ENCODE assay signal across 1 cellular context in the genomic region with DNA sequence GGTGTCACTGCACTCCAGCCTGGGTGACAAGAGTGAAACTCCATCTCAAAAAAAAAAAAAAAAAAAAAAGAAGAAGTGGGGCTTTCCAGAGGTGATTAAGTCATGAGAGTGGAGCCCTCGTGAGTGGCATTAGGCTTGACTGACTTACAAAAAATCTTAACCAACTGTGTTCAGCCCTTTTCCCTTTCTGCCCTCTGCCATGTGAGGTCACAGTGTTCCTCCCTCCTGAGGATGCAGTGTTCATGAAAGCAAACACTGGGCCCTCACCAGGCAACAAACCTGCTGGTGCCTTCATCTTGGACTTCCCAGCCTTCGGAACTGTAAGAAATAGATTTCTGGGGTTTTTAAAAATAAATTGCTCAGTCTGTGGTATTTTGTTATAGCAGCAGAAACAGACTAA.
TF ChIP-seq lines count a peak whose summit lies in the region.

No MANE protein-coding gene starts in this region.

TF ChIP-seq in GM12878, 131 proteins besides CTCF, POLR2A, EP300 and RAD21 (continued from another document and continues in another):
- TF ChIP-seq E2F8 (IDR thresholded peaks at IDR 0.05; ENCODE audit: low read depth, partially characterized antibody) (no peak), ZZZ3 (IDR thresholded peaks at IDR 0.05; ENCODE audit: control insufficient read depth, insufficient read length, low read depth) (no peak), PRDM15 (CRISPR knock-in tag; IDR thresholded peaks at IDR 0.05) (no peak), CBX3 (IDR thresholded peaks at IDR 0.05; ENCODE audit: borderline replicate concordance, low read depth) (no peak), IKZF1 (conservative IDR thresholded peaks at IDR 0.05) (peak; percentile 39; the same call in 1 of the 2 replicates), ZNF687 (IDR thresholded peaks at IDR 0.05) (peak; percentile 68; the same call in 1 of the 2 replicates), TARDBP (IDR thresholded peaks at IDR 0.05; ENCODE audit: borderline replicate concordance) (no peak), JUNB (IDR thresholded peaks at IDR 0.05) (no peak), NFIC (IDR thresholded peaks at IDR 0.05; ENCODE audit: low read depth, low read length) (no peak), RCOR1 (conservative IDR thresholded peaks at IDR 0.05; ENCODE audit: low read depth, low read length) (no peak), BACH1 (IDR thresholded peaks at IDR 0.05; ENCODE audit: borderline replicate concordance) (no peak), GATAD2B (conservative IDR thresholded peaks at IDR 0.05; ENCODE audit: low read depth) (no peak), ATF7 (IDR thresholded peaks at IDR 0.05; ENCODE audit: low read depth) (peak; percentile 92), WRNIP1 (IDR thresholded peaks at IDR 0.05; ENCODE audit: borderline replicate concordance, low read depth, low read length) (no peak), YY1 (IDR thresholded peaks at IDR 0.05; ENCODE audit: low read depth, low read length) (no peak), SIX5 (IDR thresholded peaks at IDR 0.05; ENCODE audit: low read depth, low read length, severe bottlenecking) (no peak), STAT1 (conservative IDR thresholded peaks at IDR 0.05) (no peak), MEF2B (IDR thresholded peaks at IDR 0.05; ENCODE audit: partially characterized antibody, poor library complexity, severe bottlenecking) (no peak), SKIL (IDR thresholded peaks at IDR 0.05; ENCODE audit: low read depth, poor library complexity, severe bottlenecking) (peak; percentile 43), SRF (IDR thresholded peaks at IDR 0.05; ENCODE audit: low read depth in 2 of 2, low read length in 2 of 2) (no peak), SUPT20H (IDR thresholded peaks at IDR 0.05; ENCODE audit: borderline replicate concordance, control insufficient read depth, low read depth, low read length) (no peak), TCF3 (IDR thresholded peaks at IDR 0.05; ENCODE audit: borderline replicate concordance, insufficient read depth, low read depth, low read length) (no peak), CUX1 (IDR thresholded peaks at IDR 0.05; ENCODE audit: insufficient replicate concordance, low read depth, low read length) (no peak), POLR2AphosphoS5 (IDR thresholded peaks at IDR 0.05; ENCODE audit: low read length) (peak; percentile 72), KDM1A (IDR thresholded peaks at IDR 0.05; ENCODE audit: borderline replicate concordance) (no peak), SUZ12 (IDR thresholded peaks at IDR 0.05; ENCODE audit: unreplicated experiment) (no peak), NR2F1 (conservative IDR thresholded peaks at IDR 0.05) (peak; percentile 76), TCF12 (IDR thresholded peaks at IDR 0.05; ENCODE audit: low read depth, low read length) (no peak), RFX5 (IDR thresholded peaks at IDR 0.05; ENCODE audit: low read depth, low read length) (no peak), RAD51 (IDR thresholded peaks at IDR 0.05) (peak; percentile 45; the same call in 1 of the 2 replicates), MTA2 (IDR thresholded peaks at IDR 0.05; ENCODE audit: low read depth) (peak; percentile 76; the same call in 1 of the 2 replicates), RELB (IDR thresholded peaks at IDR 0.05; ENCODE audit: low read depth) (peak; percentile 98), RUNX3 (IDR thresholded peaks at IDR 0.05; ENCODE audit: low read length) (peak; percentile 39; the same call in 1 of the 2 replicates), SMAD1 (IDR thresholded peaks at IDR 0.05; ENCODE audit: low read depth, partially characterized antibody) (peak; percentile 63)
- TF ChIP-seq, protein P1, sequence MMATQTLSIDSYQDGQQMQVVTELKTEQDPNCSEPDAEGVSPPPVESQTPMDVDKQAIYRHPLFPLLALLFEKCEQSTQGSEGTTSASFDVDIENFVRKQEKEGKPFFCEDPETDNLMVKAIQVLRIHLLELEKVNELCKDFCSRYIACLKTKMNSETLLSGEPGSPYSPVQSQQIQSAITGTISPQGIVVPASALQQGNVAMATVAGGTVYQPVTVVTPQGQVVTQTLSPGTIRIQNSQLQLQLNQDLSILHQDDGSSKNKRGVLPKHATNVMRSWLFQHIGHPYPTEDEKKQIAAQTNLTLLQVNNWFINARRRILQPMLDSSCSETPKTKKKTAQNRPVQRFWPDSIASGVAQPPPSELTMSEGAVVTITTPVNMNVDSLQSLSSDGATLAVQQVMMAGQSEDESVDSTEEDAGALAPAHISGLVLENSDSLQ (IDR thresholded peaks at IDR 0.05), result peak; percentile 91
